19 cellular contexts compared by ENCODE assay signal in genomic region chr3:49568965-49569364, GRCh38. TPM values are rescaled to one million over a fixed set of nuclear protein-coding genes. Genes with fewer than 3 reads are reported as not detected.
DNase-seq lines count a peak whose midpoint lies in the region; ATAC-seq, FAIRE-seq and TF ChIP-seq lines count a peak whose summit lies in the region.
"Had no signal": no experiment of that assay in that cellular context is flagged by ENCODE, and none has a peak within 500 bp of the region (broad histone marks: within the 10 kb centered on the region; RNA-seq: fewer than 3 reads in every experiment).

No MANE protein-coding gene starts in this region.

- peak; percentile 90 for FAIRE-seq in islet of Langerhans (lab: Jason Lieb, UNC)
- FAIRE-seq: G401.6, GM12891, H1, K562 had no signal

- in situ Hi-C loops in KBM-7 (cut with MboI; ENCODE audit: low pct_unique_long_range_greater_than_20kb, low sequenced_read_pairs): no loop called here

- no peaks in the 10 kb centered on the region for H3K4me1 Mint-ChIP-seq in neural crest cell
- H3K4me1 Mint-ChIP-seq: CD8-positive, alpha-beta memory T cell had no signal

- peak overlapping the region; percentile 40 for H3K27ac Mint-ChIP-seq in neural crest cell (ENCODE audit: unreplicated experiment)
- H3K27ac Mint-ChIP-seq: HFFc6 had no signal

- no peak for ATAC-seq in HG03571 (IDR thresholded peaks at IDR 0.05; ENCODE audit: unreplicated experiment)
- ATAC-seq: K562 had no signal

- peak; percentile 30 for DNase-seq in NCI-H510A treated with DMSO at 0.1 percent for 48 hours (lab: John Stamatoyannopoulos, UW)
- DNase-seq in NCI-H510A (lab: John Stamatoyannopoulos, UW): no peak
- DNase-seq in neural crest cell (ENCODE audit: low read depth, low spot score): no peak
- no peak for DNase-seq in KBM-7
- no peak for DNase-seq in COLO829 (ENCODE audit: low spot score)
- DNase-seq: 8988T; AML-193; Calu3; CD8-positive, alpha-beta memory T cell; DMS 273 treated with DMSO at 0.1 percent for 48 hours; EL; HCEC 1CT; HFFc6 had no signal

- no peaks in the 10 kb centered on the region for H3K9me3 Mint-ChIP-seq in neural crest cell
- H3K9me3 Mint-ChIP-seq: CD8-positive, alpha-beta memory T cell; HFFc6 had no signal

- no peaks in the 10 kb centered on the region for H3K27me3 Mint-ChIP-seq in neural crest cell (ENCODE audit: low read depth)

- no peaks in the 10 kb centered on the region for H3K36me3 Mint-ChIP-seq in neural crest cell (ENCODE audit: low read depth)
- H3K36me3 Mint-ChIP-seq: CD8-positive, alpha-beta memory T cell had no signal

- no peak for TF ChIP-seq CTCF in neural crest cell (conservative IDR thresholded peaks at IDR 0.05)

- no peak overlapping the region for H3K4me3 Mint-ChIP-seq in neural crest cell
- H3K4me3 Mint-ChIP-seq: CD8-positive, alpha-beta memory T cell; HFFc6 had no signal

RNA-seq across cellular contexts. Expression of gene BSN, which starts 14.7 kb away (rescaled TPM):
- 6.1 and 6.5 TPM in 2 replicates for total RNA-seq in neural crest cell
